In the genomic region with DNA sequence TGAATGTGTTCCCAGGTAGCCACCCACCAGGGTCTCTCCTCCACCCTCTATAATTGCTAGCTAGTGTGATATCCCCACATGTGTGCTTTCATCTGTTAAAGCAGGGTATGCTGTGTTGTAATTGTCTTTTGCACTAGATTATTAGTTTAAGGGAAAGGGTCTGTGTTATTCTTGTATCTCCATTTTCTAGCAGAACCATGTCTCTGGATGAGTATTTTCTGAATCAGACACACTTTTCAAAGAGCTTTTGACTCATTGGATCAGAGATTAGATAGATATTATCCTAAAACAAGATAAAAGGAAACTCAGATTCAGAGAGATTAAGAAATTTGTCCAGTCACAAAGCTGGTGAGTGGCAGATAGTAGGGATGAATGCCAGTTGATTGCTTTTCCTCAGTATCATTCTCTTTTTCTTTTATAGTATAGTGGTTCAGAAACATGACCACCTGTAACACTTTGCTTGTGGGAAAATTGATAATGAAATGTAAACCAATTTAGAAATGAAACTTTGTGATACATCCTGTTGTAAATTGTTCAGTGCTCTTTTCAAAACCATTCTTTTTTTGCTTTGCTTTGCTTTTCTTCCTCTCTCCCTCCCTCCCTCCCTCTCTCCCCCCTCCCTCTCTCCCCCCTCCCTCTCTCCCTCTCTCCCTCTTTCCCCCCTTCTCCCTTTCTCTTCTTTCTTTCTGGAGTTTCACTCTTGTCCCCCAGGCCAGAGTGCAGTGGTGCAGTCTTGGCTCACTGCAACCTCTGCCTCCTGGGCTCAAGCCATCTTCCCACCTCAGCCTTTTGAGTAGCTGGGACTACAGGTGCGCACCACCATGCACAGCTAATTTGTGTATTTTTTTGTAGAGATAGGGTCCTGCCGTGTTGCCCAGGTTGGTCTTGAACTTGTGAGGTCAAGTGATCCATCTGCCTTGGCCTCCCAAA, we compare ENCODE assay signal across 10 cellular contexts. TPM values are rescaled to one million over a fixed set of nuclear protein-coding genes. Genes with fewer than 3 reads are reported as not detected.
DNase-seq lines count a peak whose midpoint lies in the region; ATAC-seq and TF ChIP-seq lines count a peak whose summit lies in the region.
"Had no signal": no experiment of that assay in that cellular context is flagged by ENCODE, and none has a peak within 500 bp of the region (broad histone marks: within the 10 kb centered on the region; RNA-seq: fewer than 3 reads in every experiment).

No MANE protein-coding gene starts in this region.

- H3K27me3 Mint-ChIP-seq in endothelial cell (ENCODE audit: unreplicated experiment), result no peaks in the 10 kb centered on the region

- TF ChIP-seq CTCF in DOHH2 (IDR thresholded peaks at IDR 0.05; ENCODE audit: low read depth, low read length, poor library complexity, severe bottlenecking) (no peak), endothelial cell (IDR thresholded peaks at IDR 0.05; ENCODE audit: unreplicated experiment) (no peak)

- H3K36me3 Mint-ChIP-seq in endothelial cell (ENCODE audit: low read depth, unreplicated experiment), result no peaks in the 10 kb centered on the region

- DNase-seq in OCI-M1 (lab: John Stamatoyannopoulos, UW) (peak; percentile 54), endothelial cell (ENCODE audit: low spot score) (no peak), G401 (ENCODE audit: low spot score) (no peak), foreskin melanocyte (no peak)
- DNase-seq: stimulated activated CD4-positive, alpha-beta T cell treated with anti-CD3 and anti-CD28 coated beads, Interleukin-4, amount 100 ng/mL, for 4 hours had no signal

- peak overlapping the region; percentile 64 for H3K27ac Mint-ChIP-seq in endothelial cell (ENCODE audit: unreplicated experiment)

- H3F3A ChIP-seq in DOHH2 (ENCODE audit: control insufficient read depth, insufficient read depth), result peaks cover 11% of the 10 kb centered on the region

- H3K4me3 ChIP-seq in BLaER1 treated with 17β-estradiol and CSF1 and Interleukin-3, amounts not matched to agents 10 nM and 100 nM, result no peak overlapping the region
- H3K4me3 ChIP-seq in DOHH2 (ENCODE audit: low read length), result no peak overlapping the region

- no peaks in the 10 kb centered on the region for H3K27me3 ChIP-seq in BLaER1 treated with 17β-estradiol and CSF1 and Interleukin-3, amounts not matched to agents 10 nM and 100 nM
- no peaks in the 10 kb centered on the region for H3K27me3 ChIP-seq in DOHH2 (ENCODE audit: control insufficient read depth, low read length)

- peaks cover 33 to 93% (median 68%) of the 10 kb centered on the region in 11 experiments; a peak in 20 of 22 replicates for H4K20me1 ChIP-seq in BLaER1 treated with 17β-estradiol and CSF1 and Interleukin-3, amounts not matched to agents 10 nM and 100 nM
- H4K20me1 ChIP-seq in DOHH2 (ENCODE audit: control insufficient read depth, insufficient read depth, low read depth, low read length), result peaks cover 12% of the 10 kb centered on the region; the same call in 1 of the 2 replicates

- H3K36me3 ChIP-seq in BLaER1 treated with 17β-estradiol and CSF1 and Interleukin-3, amounts not matched to agents 10 nM and 100 nM, result peaks cover 0 to 20% (median 4%) of the 10 kb centered on the region in 11 experiments; a peak in 8 of 22 replicates
- H3K36me3 ChIP-seq in DOHH2 (ENCODE audit: control insufficient read depth, low read length), result peaks cover 8% of the 10 kb centered on the region; the same call in 1 of the 2 replicates

- H3K4me3 Mint-ChIP-seq in endothelial cell (ENCODE audit: unreplicated experiment), result no peak overlapping the region

- peaks cover 39% of the 10 kb centered on the region for H3K4me1 Mint-ChIP-seq in endothelial cell (ENCODE audit: unreplicated experiment)

- peak overlapping the region in 9 of 11 experiments; percentile 1 to 32 (median 22); a peak in 9 of 22 replicates for H3K4me2 ChIP-seq in BLaER1 treated with 17β-estradiol and CSF1 and Interleukin-3, amounts not matched to agents 10 nM and 100 nM
- H3K4me2 ChIP-seq in DOHH2 (ENCODE audit: low read length), result peak overlapping the region; percentile 46

- peaks cover 90% of the 10 kb centered on the region for H3K79me2 ChIP-seq in DOHH2 (ENCODE audit: control insufficient read depth, low read length)

- H3K4me1 ChIP-seq in BLaER1 treated with 17β-estradiol and CSF1 and Interleukin-3, amounts not matched to agents 10 nM and 100 nM, result peaks cover 15 to 33% (median 21%) of the 10 kb centered on the region in 10 experiments; a peak in 19 of 20 replicates
- H3K4me1 ChIP-seq in DOHH2 (ENCODE audit: control insufficient read depth, low read length), result peaks cover 31% of the 10 kb centered on the region

- H3K27ac ChIP-seq in BLaER1 treated with 17β-estradiol and CSF1 and Interleukin-3, amounts not matched to agents 10 nM and 100 nM, result no peak overlapping the region
- H3K27ac ChIP-seq in DOHH2 (ENCODE audit: low read depth, low read length), result no peak overlapping the region
- H3K27ac ChIP-seq: RWPE1 had no signal

- H3K9ac ChIP-seq in BLaER1 treated with 17β-estradiol and CSF1 and Interleukin-3, amounts not matched to agents 10 nM and 100 nM, result 0 out of 22 replicates have a peak overlapping the region, but pooled peaks of 1 of the 11 experiments have one; percentile 41

- H3K9me3 Mint-ChIP-seq in endothelial cell (ENCODE audit: unreplicated experiment), result no peaks in the 10 kb centered on the region

- H3K9me3 ChIP-seq in BLaER1 treated with 17β-estradiol and CSF1 and Interleukin-3, amounts not matched to agents 10 nM and 100 nM (replicated peaks in 1 of 11), result no peaks in the 10 kb centered on the region
- H3K9me3 ChIP-seq in DOHH2 (ENCODE audit: control insufficient read depth, insufficient read depth, low read length), result no peaks in the 10 kb centered on the region

- in situ Hi-C loops in G401 (cut with HindIII; ENCODE audit: low sequenced_read_pairs), result no loop called here

- ATAC-seq in GM21717 (IDR thresholded peaks at IDR 0.05; ENCODE audit: unreplicated experiment) (no peak), GM21360 (IDR thresholded peaks at IDR 0.05; ENCODE audit: unreplicated experiment) (no peak)

- no peaks in the 10 kb centered on the region for H3K9me2 ChIP-seq in DOHH2 (replicated peaks; ENCODE audit: control insufficient read depth, low read length)

RNA-seq across cellular contexts. Expression of a gene that starts 7.4 kb away (rescaled TPM):
- 62.8 TPM for total RNA-seq in endothelial cell (ENCODE audit: unreplicated experiment)
- 36.1 and 66.7 TPM in 2 replicates for total RNA-seq in G401 (2014; rRNA removed; shearing (Covaris generic))

RNA-seq across cellular contexts. Expression of a gene that starts 43.5 kb away (rescaled TPM):
- 13.8 TPM for total RNA-seq in endothelial cell (ENCODE audit: unreplicated experiment)
- total RNA-seq in G401 (2014; rRNA removed; shearing (Covaris generic)), result 31.2 and 31.3 TPM in 2 replicates
